Comparison of ENCODE assay signal across 2 cellular contexts in the genomic region with DNA sequence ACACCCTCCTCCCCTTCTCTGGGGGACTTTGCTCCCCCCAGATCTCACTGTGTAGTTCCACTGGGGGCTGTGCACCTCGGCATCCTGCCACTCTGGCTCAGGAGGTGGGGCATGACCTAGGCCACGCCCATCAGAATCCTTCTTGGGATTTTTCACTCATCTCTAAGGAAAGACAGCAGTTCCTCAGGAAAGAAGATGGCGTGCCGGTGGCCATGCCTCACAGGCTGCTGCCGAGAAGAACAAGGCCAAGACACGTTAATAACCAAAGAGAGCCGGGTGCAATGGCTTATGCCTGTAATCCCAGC.
TF ChIP-seq lines count a peak whose summit lies in the region.

No MANE protein-coding gene starts in this region.

TF ChIP-seq in WTC11, 78 proteins besides CTCF, POLR2A, EP300 and RAD21 (continued from another document):
- TF ChIP-seq TP53 (CRISPR knock-in tag; IDR thresholded peaks at IDR 0.05) = no peak
TF ChIP-seq in WTC11: peak in this region for 0.

TF ChIP-seq in HepG2, 621 proteins besides CTCF, POLR2A, EP300 and RAD21 (continued from another document):
- TF ChIP-seq MTA1 (CRISPR knock-in tag; IDR thresholded peaks at IDR 0.05; ENCODE audit: borderline replicate concordance) (no peak), ETV5 (CRISPR knock-in tag; IDR thresholded peaks at IDR 0.05; ENCODE audit: borderline replicate concordance) (no peak), ZNF350 (CRISPR knock-in tag; IDR thresholded peaks at IDR 0.05; ENCODE audit: borderline replicate concordance, low read depth) (no peak), SMYD3 (CRISPR knock-in tag; IDR thresholded peaks at IDR 0.05) (no peak), THAP7 (CRISPR knock-in tag; IDR thresholded peaks at IDR 0.05) (no peak), KMT2A (CRISPR knock-in tag; IDR thresholded peaks at IDR 0.05) (no peak), ZNF484 (CRISPR knock-in tag; IDR thresholded peaks at IDR 0.05; ENCODE audit: borderline replicate concordance, low read depth) (no peak), ZFP36L1 (CRISPR knock-in tag; IDR thresholded peaks at IDR 0.05) (no peak), SMARCC2 (IDR thresholded peaks at IDR 0.05) (no peak), SYNCRIP (IDR thresholded peaks at IDR 0.05; ENCODE audit: insufficient read depth, low read depth, low read length) (no peak), ZBTB8A (CRISPR knock-in tag; IDR thresholded peaks at IDR 0.05; ENCODE audit: borderline replicate concordance, low read depth) (no peak), SOX6 (IDR thresholded peaks at IDR 0.05) (no peak), SOX6 (CRISPR knock-in tag; IDR thresholded peaks at IDR 0.05) (no peak), SRSF1 (optimal IDR thresholded peaks at IDR 0.05; ENCODE audit: low read depth, low read length) (no peak)
- TF ChIP-seq, protein P1, sequence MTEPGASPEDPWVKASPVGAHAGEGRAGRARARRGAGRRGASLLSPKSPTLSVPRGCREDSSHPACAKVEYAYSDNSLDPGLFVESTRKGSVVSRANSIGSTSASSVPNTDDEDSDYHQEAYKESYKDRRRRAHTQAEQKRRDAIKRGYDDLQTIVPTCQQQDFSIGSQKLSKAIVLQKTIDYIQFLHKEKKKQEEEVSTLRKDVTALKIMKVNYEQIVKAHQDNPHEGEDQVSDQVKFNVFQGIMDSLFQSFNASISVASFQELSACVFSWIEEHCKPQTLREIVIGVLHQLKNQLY (CRISPR knock-in tag; IDR thresholded peaks at IDR 0.05) = no peak
TF ChIP-seq in HepG2: peak in this region for 0.
